Comparison of ENCODE assay signal across 22 cellular contexts in the genomic region with DNA sequence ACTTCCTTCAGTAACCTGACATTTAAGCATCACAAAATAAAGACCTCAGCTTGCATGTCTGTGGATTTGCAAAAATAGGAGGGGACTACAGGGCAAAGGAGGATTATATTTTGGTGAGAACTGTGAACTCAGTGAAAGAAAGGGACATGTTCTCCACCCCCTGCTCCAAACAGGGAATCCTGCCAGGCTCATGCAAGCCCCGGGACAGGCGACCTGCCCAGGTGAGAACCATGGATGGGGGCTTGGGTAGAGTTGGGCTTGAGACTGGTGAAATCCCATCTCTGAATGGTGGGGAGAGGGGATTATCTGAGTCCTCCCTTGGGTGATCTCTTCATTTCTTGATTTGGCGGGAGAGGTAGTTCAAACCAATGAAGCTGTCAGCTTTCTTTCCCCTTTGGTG.
"Had no signal": no experiment of that assay in that cellular context is flagged by ENCODE, and none has a peak within 500 bp of the region (broad histone marks: within the 10 kb centered on the region; RNA-seq: fewer than 3 reads in every experiment).

No MANE protein-coding gene starts in this region.

- H3K4me1 Mint-ChIP-seq: endodermal cell, mesothelial cell of epicardium had no signal

- H3K27ac Mint-ChIP-seq: dendritic cell treated with granulocyte-macrophage colony-stimulating factor and Interleukin-4, amounts not matched to agents 40 ng/mL and 50 ng/mL, for 4 days; effector memory CD8-positive, alpha-beta T cell; endodermal cell; mesothelial cell of epicardium had no signal

- H3K4me3 Mint-ChIP-seq: dendritic cell treated with granulocyte-macrophage colony-stimulating factor and Interleukin-4, amounts not matched to agents 40 ng/mL and 50 ng/mL, for 4 days; effector memory CD8-positive, alpha-beta T cell; endodermal cell; mesothelial cell of epicardium had no signal

- H3K4me1 ChIP-seq: colonic mucosa, gastroesophageal sphincter, left lung, lower lobe of right lung had no signal

- H3K36me3 ChIP-seq: colonic mucosa, esophagus squamous epithelium, gastroesophageal sphincter, heart right ventricle, left lung, lower lobe of right lung had no signal

- H3K27ac ChIP-seq: colonic mucosa, epithelial cell of prostate, gastroesophageal sphincter, heart right ventricle, left lung, lower lobe of right lung had no signal

- ATAC-seq: effector memory CD8-positive, alpha-beta T cell; esophagus mucosa; gastroesophageal sphincter; heart right ventricle; left cardiac atrium; left lung; left ventricle myocardium superior; lower lobe of right lung; mucosa of descending colon had no signal

- H3K4me3 ChIP-seq: colonic mucosa, esophagus squamous epithelium, gastroesophageal sphincter, heart right ventricle, left lung, lower lobe of right lung, mucosa of descending colon had no signal

- DNase-seq: colonic mucosa; cortex of kidney; effector CD8-positive, alpha-beta T cell; effector memory CD8-positive, alpha-beta T cell; endodermal cell; erythroblast; esophagus squamous epithelium; foreskin fibroblast; foreskin melanocyte; heart right ventricle; hippocampal formation; left cardiac atrium; left lung; left ventricle myocardium superior; lower lobe of right lung; mesenchymal stem cell; mucosa of descending colon had no signal

- H3K9me3 Mint-ChIP-seq: dendritic cell treated with granulocyte-macrophage colony-stimulating factor and Interleukin-4, amounts not matched to agents 40 ng/mL and 50 ng/mL, for 4 days; effector memory CD8-positive, alpha-beta T cell; endodermal cell had no signal

- H3K9me3 ChIP-seq: colonic mucosa, esophagus squamous epithelium, gastroesophageal sphincter, heart right ventricle, left lung, lower lobe of right lung, mucosa of descending colon had no signal

- H3K27me3 ChIP-seq: colonic mucosa, esophagus squamous epithelium, gastroesophageal sphincter, heart right ventricle, left lung had no signal

- H3K36me3 Mint-ChIP-seq: mesothelial cell of epicardium had no signal
